Comparison of ENCODE assay signal across 8 cellular contexts in the genomic region with DNA sequence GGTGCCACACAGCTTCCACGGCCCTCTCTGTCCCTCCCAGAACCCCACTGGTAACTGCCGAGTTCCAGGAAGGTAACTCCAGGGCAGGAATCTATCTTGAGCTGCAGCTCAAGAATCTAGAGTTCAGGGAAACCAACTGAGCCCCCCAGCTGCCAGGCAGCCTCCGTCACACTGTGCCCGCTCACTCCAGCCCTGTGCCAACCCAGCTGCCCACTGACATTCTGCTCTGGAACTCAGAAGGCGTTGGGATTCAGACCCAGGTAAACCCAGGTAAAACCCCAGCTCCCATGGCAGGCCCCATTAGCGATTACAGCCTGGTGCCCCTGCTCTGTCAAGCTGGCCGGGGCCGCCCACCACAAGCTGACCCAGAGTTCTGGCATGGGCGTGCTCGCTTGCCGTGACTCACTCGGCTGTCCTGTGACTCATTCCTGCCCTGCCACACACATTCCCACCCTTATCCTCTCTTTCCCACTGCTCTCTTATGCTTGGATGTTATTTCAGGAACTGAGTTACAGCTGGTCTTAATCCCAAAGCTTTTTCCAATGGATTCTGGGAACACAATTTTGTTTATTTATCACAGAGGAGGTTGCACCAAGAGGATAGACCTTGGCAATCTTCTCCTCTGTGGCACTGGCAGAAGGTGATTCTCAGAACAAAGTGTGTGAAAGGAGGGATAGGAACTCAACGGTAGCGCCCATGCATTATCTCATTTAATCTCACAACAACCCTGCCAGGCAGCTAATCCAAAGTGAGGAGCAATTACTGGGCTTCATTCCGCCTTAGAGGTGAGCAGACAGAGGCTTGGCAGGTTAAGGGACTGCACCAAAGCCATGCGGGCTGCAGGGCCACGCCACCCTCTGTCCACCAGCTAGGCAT. TPM values are rescaled to one million over a fixed set of nuclear protein-coding genes. Genes with fewer than 3 reads are reported as not detected.
DNase-seq lines count a peak whose midpoint lies in the region; ATAC-seq and TF ChIP-seq lines count a peak whose summit lies in the region.

No MANE protein-coding gene starts in this region.

- no peak overlapping the region for H3K27ac ChIP-seq in CD8-positive, alpha-beta T cell (ENCODE audit: low read depth, low read length)
- H3K27ac ChIP-seq in psoas muscle: peak overlapping the region; percentile 61

- H3K4me1 ChIP-seq in CD8-positive, alpha-beta T cell (ENCODE audit: insufficient read depth, low read length): peaks cover 22% of the 10 kb centered on the region
- peaks cover 11% of the 10 kb centered on the region for H3K4me1 ChIP-seq in psoas muscle

- intact Hi-C loops in CD8-positive, alpha-beta T cell (cut with DNase I, micrococcal nuclease): loop anchor here (5.0 kb wide), 2 partner anchors 39 to 536 kb away; no protein-coding TSS in a partner anchor
- intact Hi-C loops in psoas muscle (cut with DNase I): no loop called here

- POLR2A ChIA-PET in CD8-positive, alpha-beta T cell (lab: Charles Lee): no interaction called here
- POLR2A ChIA-PET in T-cell (lab: Charles Lee): no interaction called here

- no peaks in the 10 kb centered on the region for H3K27me3 Mint-ChIP-seq in CD8-positive, alpha-beta T cell (ENCODE audit: low read depth)
- no peaks in the 10 kb centered on the region for H3K27me3 Mint-ChIP-seq in T-cell
- H3K27me3 Mint-ChIP-seq in mesothelial cell of epicardium (ENCODE audit: low read depth): peaks cover 34% of the 10 kb centered on the region

- no peak overlapping the region for H3K4me3 Mint-ChIP-seq in CD8-positive, alpha-beta T cell
- H3K4me3 Mint-ChIP-seq in T-cell (no peak overlapping the region), mesothelial cell of epicardium (no peak overlapping the region)

- H3K36me3 Mint-ChIP-seq in CD8-positive, alpha-beta T cell: peaks cover 27% of the 10 kb centered on the region
- H3K36me3 Mint-ChIP-seq in T-cell: peaks cover 14% of the 10 kb centered on the region
- H3K36me3 Mint-ChIP-seq in mesothelial cell of epicardium: no peaks in the 10 kb centered on the region

- WGBS in psoas muscle, 3 donors: 40 to 52% (median 45%) methylated on average over 16 to 17 of the region's 17 CpGs

- CTCF ChIA-PET in CD8-positive, alpha-beta T cell (lab: Charles Lee): interaction anchor here (0.7 to 1.3 kb wide), 3 partner anchors 31 to 41 kb away, joined by 3 read pairs; no protein-coding TSS in a partner anchor
- CTCF ChIA-PET in T-cell (lab: Charles Lee): no interaction called here

- H3K4me3 ChIP-seq in CD8-positive, alpha-beta T cell (ENCODE audit: low read depth, low read length): no peak overlapping the region
- no peak overlapping the region for H3K4me3 ChIP-seq in psoas muscle

- H3K9me3 Mint-ChIP-seq in CD8-positive, alpha-beta T cell: no peaks in the 10 kb centered on the region
- H3K9me3 Mint-ChIP-seq in T-cell (no peaks in the 10 kb centered on the region), mesothelial cell of epicardium (no peaks in the 10 kb centered on the region)

- no peak for ATAC-seq in CD8-positive, alpha-beta T cell
- ATAC-seq in T-cell (replicated peaks in 1 of 4) (no peak), psoas muscle (peak; percentile 88 to 95 (median 93))
- ATAC-seq in activated CD4-positive, CD25-positive, alpha-beta regulatory T cell treated with anti-CD3 and anti-CD28 coated beads, Interleukin-2, amount 50 U/mL, for 24 hours: no peak

- DNase-seq in CD8-positive, alpha-beta T cell: no peak
- DNase-seq in T-cell: no peak
- DNase-seq in foreskin melanocyte: peak; percentile 72
- peak; percentile 83 to 87 for DNase-seq in psoas muscle
- no peak for DNase-seq in mesothelial cell of epicardium (ENCODE audit: low spot score in 2 of 2, unreplicated experiment in 2 of 2)
- DNase-seq in activated CD4-positive, alpha-beta T cell treated with anti-CD3 and anti-CD28 coated beads, Interleukin-2, amount 50 U/mL, for 4 hours: no peak
- DNase-seq in MV-4-11 (lab: John Stamatoyannopoulos, UW): no peak

- H3K9me3 ChIP-seq in CD8-positive, alpha-beta T cell (ENCODE audit: low read length): no peaks in the 10 kb centered on the region
- no peaks in the 10 kb centered on the region for H3K9me3 ChIP-seq in psoas muscle

- peaks cover 53% of the 10 kb centered on the region for H3K4me1 Mint-ChIP-seq in CD8-positive, alpha-beta T cell (ENCODE audit: low read depth)
- peaks cover 64 to 79% (median 72%) of the 10 kb centered on the region in 3 donors for H3K4me1 Mint-ChIP-seq in T-cell
- H3K4me1 Mint-ChIP-seq in mesothelial cell of epicardium: no peaks in the 10 kb centered on the region

- no peaks in the 10 kb centered on the region for H3K36me3 ChIP-seq in CD8-positive, alpha-beta T cell (ENCODE audit: insufficient read depth, low read length)
- H3K36me3 ChIP-seq in psoas muscle (ENCODE audit: insufficient read depth in 1 of 2, low read depth in 1 of 2): no peaks in the 10 kb centered on the region

- no peak for TF ChIP-seq CTCF in CD8-positive, alpha-beta T cell (IDR thresholded peaks at IDR 0.05)
- TF ChIP-seq CTCF in psoas muscle (IDR thresholded peaks at IDR 0.05) (no peak), mesothelial cell of epicardium (IDR thresholded peaks at IDR 0.05; ENCODE audit: unreplicated experiment) (no peak)

- H3K27ac Mint-ChIP-seq in CD8-positive, alpha-beta T cell: peak overlapping the region; percentile 19
- peak overlapping the region; percentile 31 to 64 for H3K27ac Mint-ChIP-seq in T-cell
- no peak overlapping the region for H3K27ac Mint-ChIP-seq in mesothelial cell of epicardium

- no peaks in the 10 kb centered on the region for H3K27me3 ChIP-seq in CD8-positive, alpha-beta T cell (ENCODE audit: insufficient read depth, low read length)
- H3K27me3 ChIP-seq in psoas muscle (ENCODE audit: insufficient read depth in 3 of 3, low read length in 2 of 3): no peaks in the 10 kb centered on the region

RNA-seq across cellular contexts. Expression of a gene that starts 33.2 kb away (rescaled TPM):
- 10 to 100 TPM; 18.5 to 19.7 TPM for total RNA-seq in CD8-positive, alpha-beta T cell
- total RNA-seq in T-cell (10 to 100 TPM; 55.6 to 92.3 (median 77.8) TPM), psoas muscle (1 to 10 TPM; 3.4 to 4.7 (median 4.1) TPM), mesothelial cell of epicardium (1.5 to 1.9 TPM (median 1.6 TPM) in 3 replicates)
- polyA plus RNA-seq in psoas muscle: 1 to 10 TPM in 1 of 3 donors, under 1 TPM in 2; 0.45 to 1.3 (median 0.96) TPM

RNA-seq across cellular contexts. Expression of a gene that starts 51.6 kb away (rescaled TPM):
- 10 to 100 TPM; 13.7 to 15.2 TPM for total RNA-seq in CD8-positive, alpha-beta T cell
- total RNA-seq in T-cell (10 to 100 TPM; 15.4 to 24.2 (median 16.0) TPM), psoas muscle (10 to 100 TPM; 46.9 to 97.6 (median 57.0) TPM), mesothelial cell of epicardium (35.6 to 38.5 TPM (median 38.4 TPM) in 3 replicates)
- 10 to 100 TPM; 65.5 to 98.7 (median 68.4) TPM for polyA plus RNA-seq in psoas muscle

Comparison
In these comparisons a context has a peak if more than half of its experiments do, and no peak if none do; other contexts are left out.
1. ATAC-seq: peak in psoas muscle (4 of 4); none in CD8-positive, alpha-beta T cell (single experiment), T-cell (0 of 4) and activated CD4-positive, CD25-positive, alpha-beta regulatory T cell treated with anti-CD3 and anti-CD28 coated beads, Interleukin-2, amount 50 U/mL, for 24 hours (0 of 2).
2. DNase-seq: peak in foreskin melanocyte (single experiment) and psoas muscle (2 of 2); none in CD8-positive, alpha-beta T cell (0 of 7), T-cell (0 of 34), mesothelial cell of epicardium (0 of 2), activated CD4-positive, alpha-beta T cell treated with anti-CD3 and anti-CD28 coated beads, Interleukin-2, amount 50 U/mL, for 4 hours (0 of 2) and MV-4-11 (single experiment).
3. intact Hi-C loops: an anchor here in CD8-positive, alpha-beta T cell (5.0 kb wide); none called in psoas muscle.